In the genomic region with DNA sequence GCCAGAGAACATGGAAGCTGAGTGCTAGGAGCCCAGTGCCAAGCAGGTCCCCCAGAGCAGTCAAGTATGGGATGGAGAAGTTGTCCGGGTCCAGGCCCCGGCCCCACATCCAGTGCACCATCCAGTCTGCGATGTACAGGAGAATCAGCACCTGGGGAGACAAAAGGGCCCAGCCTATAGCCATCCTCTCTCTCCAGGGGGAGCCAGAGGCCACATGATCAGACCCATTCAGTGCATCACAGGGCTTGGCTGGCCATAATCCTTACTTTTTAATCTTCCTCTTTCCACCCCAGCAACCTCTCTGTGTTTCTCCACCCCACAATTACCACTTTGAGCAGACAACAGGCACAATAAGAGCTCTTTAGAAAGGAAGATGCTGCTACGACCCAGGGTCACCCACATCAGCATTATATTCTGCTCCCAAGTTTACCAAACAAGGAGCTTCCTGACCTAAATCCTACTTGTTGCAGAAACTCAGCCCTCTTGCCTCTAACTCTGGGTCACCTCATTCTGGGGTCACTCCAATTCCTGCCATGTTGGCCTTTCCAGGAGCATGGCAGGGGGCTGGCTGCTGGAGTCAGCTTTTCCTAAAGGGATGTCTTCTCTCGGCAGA, we compare ENCODE assay signal across 8 cellular contexts. TPM values are rescaled to one million over a fixed set of nuclear protein-coding genes. Genes with fewer than 3 reads are reported as not detected.
DNase-seq lines count a peak whose midpoint lies in the region; ATAC-seq, FAIRE-seq and TF ChIP-seq lines count a peak whose summit lies in the region.

No MANE protein-coding gene starts in this region.

- H3K9me3 Mint-ChIP-seq in MCF 10A (ENCODE audit: unreplicated experiment), result no peaks in the 10 kb centered on the region

- H3K4me3 ChIP-seq in keratinocyte (ENCODE audit: control insufficient read depth in 2 of 3, extremely low read depth in 1 of 3, insufficient read depth in 2 of 3, low read depth in 1 of 3, low read length in 3 of 3), result no peak overlapping the region

- no peak overlapping the region for H2AFZ ChIP-seq in keratinocyte (ENCODE audit: control insufficient read depth, low read length)

- H4K20me1 ChIP-seq in keratinocyte (ENCODE audit: control insufficient read depth, extremely low read depth, insufficient read depth, low read length), result no peaks in the 10 kb centered on the region

- H3K27ac ChIP-seq in keratinocyte (ENCODE audit: control insufficient read depth, insufficient read depth, low read length), result no peak overlapping the region

- no peak overlapping the region for H3K27ac Mint-ChIP-seq in MCF 10A (ENCODE audit: low read depth, unreplicated experiment)

- CTCF ChIA-PET in MCF 10A (lab: Yijun Ruan, JAX), result interaction anchor here (0.5 to 10.4 kb wide), 70 partner anchors 8 to 782 kb away, joined by 3 to 174 read pairs (median 4); a partner anchor contains a TSS

- H3K9me3 ChIP-seq in keratinocyte (ENCODE audit: control insufficient read depth, low read depth, low read length), result no peaks in the 10 kb centered on the region

- H3K27me3 Mint-ChIP-seq in MCF 10A (ENCODE audit: insufficient read depth, unreplicated experiment), result no peaks in the 10 kb centered on the region

- peak; percentile 51 for FAIRE-seq in keratinocyte (lab: Jason Lieb, UNC)

- no peaks in the 10 kb centered on the region for H3K4me1 Mint-ChIP-seq in MCF 10A (ENCODE audit: insufficient read depth, unreplicated experiment)

- DNase-seq in CD1c-positive myeloid dendritic cell (ENCODE audit: extremely low spot score), result peak; percentile 64
- peak; percentile 55 for DNase-seq in NCI-H1092 (lab: John Stamatoyannopoulos, UW)
- peak in 4 of 5 experiments; percentile 23 to 75 (median 38) for DNase-seq in T-helper 2 cell
- peak; percentile 89 for DNase-seq in MCF 10A (ENCODE audit: unreplicated experiment)
- no peak for DNase-seq in keratinocyte (ENCODE audit: low read depth, low spot score)
- DNase-seq in stimulated activated CD4-positive, alpha-beta T cell treated with anti-CD3 and anti-CD28 coated beads, Interleukin-4, amount 100 ng/mL, for 24 hours, result peak; percentile 63

- H3K79me2 ChIP-seq in keratinocyte (ENCODE audit: control insufficient read depth, insufficient read depth, low read length), result no peaks in the 10 kb centered on the region

- no peak overlapping the region for H3K9ac ChIP-seq in keratinocyte (ENCODE audit: control insufficient read depth, extremely low read depth, insufficient read depth, low read length)

- no peaks in the 10 kb centered on the region for H3K27me3 ChIP-seq in keratinocyte (ENCODE audit: control insufficient read depth, extremely low read depth, insufficient read depth, low read length)

- no peak overlapping the region for H3K4me3 Mint-ChIP-seq in MCF 10A (ENCODE audit: unreplicated experiment)

- H3K36me3 ChIP-seq in keratinocyte (ENCODE audit: control insufficient read depth in 2 of 2, extremely low read depth in 1 of 2, insufficient read depth in 2 of 2, low read length in 2 of 2), result peaks cover 7 to 9% of the 10 kb centered on the region in 2 experiments

- H3K4me1 ChIP-seq in keratinocyte (ENCODE audit: control insufficient read depth, extremely low read depth, insufficient read depth, low read length), result no peaks in the 10 kb centered on the region

- POLR2A ChIA-PET in MCF 10A (lab: Yijun Ruan, JAX), result interaction anchor here (0.7 to 1.7 kb wide), 9 partner anchors 9 to 315 kb away, joined by 3 to 8 read pairs (median 4); a partner anchor contains a TSS

- no TSS peak for BruUV-seq in MCF 10A (replicated peaks; lab: Mats Ljungman, UMichigan)

- H3K9me1 ChIP-seq in keratinocyte (ENCODE audit: control insufficient read depth, extremely low read depth, insufficient read depth, low read length), result no peaks in the 10 kb centered on the region

- peaks cover 24% of the 10 kb centered on the region for H3K36me3 Mint-ChIP-seq in MCF 10A (ENCODE audit: insufficient read depth, unreplicated experiment)

- dilution Hi-C loops in keratinocyte (cut with MboI; ENCODE audit: extremely low pct_ligation_motif_present, low sequenced_read_pairs), result no loop called here

- peak; percentile 55 for ATAC-seq in GM21515 (IDR thresholded peaks at IDR 0.05; ENCODE audit: unreplicated experiment)
- no peak for ATAC-seq in HG03565 (IDR thresholded peaks at IDR 0.05; ENCODE audit: unreplicated experiment)

- TF ChIP-seq CTCF in MCF 10A (IDR thresholded peaks at IDR 0.05; ENCODE audit: unreplicated experiment), result peak; percentile 99
- peak; percentile 87 to 94 (median 93) for TF ChIP-seq CTCF in keratinocyte (optimal IDR thresholded peaks at IDR 0.05 in 1 of 3, IDR thresholded peaks at IDR 0.05 in 1 of 3, conservative IDR thresholded peaks at IDR 0.05 in 1 of 3; ENCODE audit: extremely low read depth in 1 of 3, insufficient read depth in 2 of 3, low read length in 3 of 3)

- H3K4me2 ChIP-seq in keratinocyte (ENCODE audit: control insufficient read depth, extremely low read depth, insufficient read depth, low read depth, low read length), result no peak overlapping the region

- intact Hi-C loops in MCF 10A (cut with micrococcal nuclease), result loop anchor here (1.0 to 5.0 kb wide), 5 partner anchors 116 to 315 kb away; no protein-coding TSS in a partner anchor

RNA-seq across cellular contexts. Expression of a gene that starts 16.4 kb away (rescaled TPM):
- 33.6 and 44.8 TPM in 2 replicates for total RNA-seq in MCF 10A (2022)
- polyA plus RNA-seq in keratinocyte, result 26.7 to 28.0 TPM (median 27.3 TPM) in 3 replicates
- polyA plus RNA-seq in keratinocyte (2011; ENCODE audit: low read depth), result 6.2 TPM
- polyA plus RNA-seq in keratinocyte (2011; cell fraction: cytosol; rRNA removed), result 23.7 and 28.5 TPM in 2 replicates
- polyA plus RNA-seq in keratinocyte (2011; cell fraction: nucleus; rRNA removed), result 28.4 and 29.1 TPM in 2 replicates
- 12.5 and 27.2 TPM in 2 replicates for polyA plus RNA-seq in keratinocyte (2012; ENCODE audit: low replicate concordance)
- polyA minus RNA-seq in keratinocyte, result 16.1 to 17.9 TPM (median 17.0 TPM) in 3 replicates
- 21.7 TPM for polyA minus RNA-seq in keratinocyte (2011; cell fraction: cytosol; rRNA and poly(A)+ RNA removed)
- 10.8 and 17.6 TPM in 2 replicates for polyA minus RNA-seq in keratinocyte (2011; cell fraction: nucleus; rRNA and poly(A)+ RNA removed)

RNA-seq across cellular contexts. Expression of a gene that starts 21.3 kb away (rescaled TPM):
- total RNA-seq in MCF 10A (2022), result 48.8 and 49.7 TPM in 2 replicates
- 11.0 to 22.5 TPM (median 21.7 TPM) in 3 replicates for polyA plus RNA-seq in keratinocyte
- 5.5 TPM for polyA plus RNA-seq in keratinocyte (2011; ENCODE audit: low read depth)
- 10.9 and 15.4 TPM in 2 replicates for polyA plus RNA-seq in keratinocyte (2011; cell fraction: cytosol; rRNA removed)
- 30.7 and 33.9 TPM in 2 replicates for polyA plus RNA-seq in keratinocyte (2011; cell fraction: nucleus; rRNA removed)
- 11.5 and 15.7 TPM in 2 replicates for polyA plus RNA-seq in keratinocyte (2012; ENCODE audit: low replicate concordance)
- 10.0 to 23.1 TPM (median 14.9 TPM) in 3 replicates for polyA minus RNA-seq in keratinocyte
- 6.9 TPM for polyA minus RNA-seq in keratinocyte (2011; cell fraction: cytosol; rRNA and poly(A)+ RNA removed)
- polyA minus RNA-seq in keratinocyte (2011; cell fraction: nucleus; rRNA and poly(A)+ RNA removed), result 10.8 and 15.1 TPM in 2 replicates

RNA-seq across cellular contexts. Expression of a gene that starts 41.7 kb away (rescaled TPM):
- 605 and 615 TPM in 2 replicates for total RNA-seq in MCF 10A (2022)
- 38.0 to 71.6 TPM (median 46.1 TPM) in 3 replicates for polyA plus RNA-seq in keratinocyte
- polyA plus RNA-seq in keratinocyte (2011; ENCODE audit: low read depth), result 118 TPM
- 30.6 and 49.2 TPM in 2 replicates for polyA plus RNA-seq in keratinocyte (2011; cell fraction: cytosol; rRNA removed)
- 23.5 and 31.6 TPM in 2 replicates for polyA plus RNA-seq in keratinocyte (2011; cell fraction: nucleus; rRNA removed)
- 29.2 and 63.3 TPM in 2 replicates for polyA plus RNA-seq in keratinocyte (2012; ENCODE audit: low replicate concordance)
- polyA minus RNA-seq in keratinocyte, result 38.1 to 114 TPM (median 66.3 TPM) in 3 replicates
- polyA minus RNA-seq in keratinocyte (2011; cell fraction: cytosol; rRNA and poly(A)+ RNA removed), result 49.5 TPM
- 26.7 and 61.1 TPM in 2 replicates for polyA minus RNA-seq in keratinocyte (2011; cell fraction: nucleus; rRNA and poly(A)+ RNA removed)

RNA-seq across cellular contexts. Expression of a gene that starts 58.3 kb away (rescaled TPM):
- total RNA-seq in MCF 10A (2022), result not detected in 2 replicates
- 0.03 to 0.05 TPM (median 0.04 TPM) in 3 replicates for polyA plus RNA-seq in keratinocyte
- not detected for polyA plus RNA-seq in keratinocyte (2011; ENCODE audit: low read depth)
- polyA plus RNA-seq in keratinocyte (2011; cell fraction: cytosol; rRNA removed), result not detected in 2 replicates
- 0.24 TPM in 1 of 2 replicates, not detected in the other for polyA plus RNA-seq in keratinocyte (2011; cell fraction: nucleus; rRNA removed)
- polyA plus RNA-seq in keratinocyte (2012; ENCODE audit: low replicate concordance), result not detected in 2 replicates
- 0.10 TPM in 1 of 3 replicates, not detected in the others for polyA minus RNA-seq in keratinocyte
- polyA minus RNA-seq in keratinocyte (2011; cell fraction: cytosol; rRNA and poly(A)+ RNA removed), result not detected
- polyA minus RNA-seq in keratinocyte (2011; cell fraction: nucleus; rRNA and poly(A)+ RNA removed), result not detected in 2 replicates
